In the genomic region with DNA sequence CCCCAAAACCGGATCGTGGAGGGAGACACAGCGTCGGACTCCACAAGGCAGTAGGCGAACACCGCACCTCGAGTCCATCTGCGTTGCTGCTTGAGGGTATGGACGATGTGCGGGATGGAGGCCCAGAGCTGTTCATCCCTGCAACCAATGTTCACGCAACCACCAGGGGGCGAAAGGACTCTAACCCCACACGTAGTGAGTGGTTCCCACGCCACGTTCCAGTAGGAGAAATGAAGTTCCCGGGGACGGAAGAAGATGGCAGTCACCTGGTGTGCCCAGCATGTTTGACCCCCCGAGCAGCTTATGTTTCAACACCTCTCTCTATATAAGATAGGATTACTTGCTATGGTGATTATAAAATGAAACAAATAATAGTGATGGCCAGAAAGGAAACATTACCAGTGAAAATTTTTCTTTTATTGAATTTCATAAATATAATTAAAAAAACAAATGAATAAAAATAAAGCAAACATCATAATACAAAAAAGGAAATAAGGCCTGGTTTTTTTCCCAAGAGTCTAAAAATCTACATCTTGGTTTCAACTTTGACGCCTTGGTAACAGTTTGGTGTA, we compare ENCODE assay signal across 8 cellular contexts.
DNase-seq lines count a peak whose midpoint lies in the region; ATAC-seq, FAIRE-seq and TF ChIP-seq lines count a peak whose summit lies in the region.

No MANE protein-coding gene starts in this region.

- no peak overlapping the region for H2AFZ ChIP-seq in astrocyte (ENCODE audit: low read depth, low read length)

- ATAC-seq in activated T-helper 17 cell treated with anti-CD3 and anti-CD28 coated beads, Interleukin-2, amount 50 U/mL, for 72 hours (replicated peaks): no peak
- ATAC-seq in HG03097 (IDR thresholded peaks at IDR 0.05; ENCODE audit: low FRiP score, unreplicated experiment): no peak

- TF ChIP-seq CTCF in astrocyte (IDR thresholded peaks at IDR 0.05; ENCODE audit: insufficient read depth, low read depth, low read length): peak; percentile 66

- H3K27me3 ChIP-seq in astrocyte (ENCODE audit: insufficient read depth, low read length) (peaks cover 18% of the 10 kb centered on the region), skeletal muscle satellite cell (ENCODE audit: control insufficient read depth, insufficient read depth, low read length) (peaks cover 9% of the 10 kb centered on the region)

- no peaks in the 10 kb centered on the region for H3K4me1 Mint-ChIP-seq in astrocyte (ENCODE audit: low read depth, unreplicated experiment)
- no peaks in the 10 kb centered on the region for H3K4me1 Mint-ChIP-seq in activated T-helper 17 cell treated with anti-CD3 and anti-CD28 coated beads, Interleukin-2, amount 50 U/mL, for 72 hours

- no peaks in the 10 kb centered on the region for H3K36me3 ChIP-seq in astrocyte (ENCODE audit: insufficient read depth, low read length)
- no peaks in the 10 kb centered on the region for H3K36me3 ChIP-seq in skeletal muscle satellite cell (ENCODE audit: insufficient read depth, low read length)

- H3K79me2 ChIP-seq in astrocyte (ENCODE audit: insufficient read depth, low read length): no peaks in the 10 kb centered on the region

- H3K36me3 Mint-ChIP-seq in astrocyte (ENCODE audit: low read depth, unreplicated experiment): no peaks in the 10 kb centered on the region
- H3K36me3 Mint-ChIP-seq in activated T-helper 17 cell treated with anti-CD3 and anti-CD28 coated beads, Interleukin-2, amount 50 U/mL, for 72 hours (ENCODE audit: low read depth): no peaks in the 10 kb centered on the region

- no peak overlapping the region for H3K4me2 ChIP-seq in astrocyte (ENCODE audit: low read length)
- peak overlapping the region; percentile 45 for H3K4me2 ChIP-seq in skeletal muscle satellite cell (ENCODE audit: low read length)

- H3K4me1 ChIP-seq in astrocyte (ENCODE audit: insufficient read depth, low read length): no peaks in the 10 kb centered on the region
- H3K4me1 ChIP-seq in skeletal muscle satellite cell (ENCODE audit: control insufficient read depth, insufficient read depth, low read length): no peaks in the 10 kb centered on the region

- H3K9me3 ChIP-seq in astrocyte (ENCODE audit: insufficient read depth, low read depth, low read length) (no peaks in the 10 kb centered on the region), skeletal muscle satellite cell (replicated peaks; ENCODE audit: low read length) (no peaks in the 10 kb centered on the region)

- H3K4me3 ChIP-seq in astrocyte (ENCODE audit: insufficient read depth, low read depth, low read length) (no peak overlapping the region), skeletal muscle satellite cell (ENCODE audit: low read length) (no peak overlapping the region)

- no peak overlapping the region for H3K27ac Mint-ChIP-seq in astrocyte (ENCODE audit: unreplicated experiment)
- H3K27ac Mint-ChIP-seq in activated T-helper 17 cell treated with anti-CD3 and anti-CD28 coated beads, Interleukin-2, amount 50 U/mL, for 72 hours: no peak overlapping the region

- TF ChIP-seq RAD21 in Ishikawa (IDR thresholded peaks at IDR 0.05; ENCODE audit: low read depth): peak; percentile 86

- H3K27ac ChIP-seq in astrocyte (ENCODE audit: low read depth, low read length): no peak overlapping the region

- peaks cover 39% of the 10 kb centered on the region for H3K27me3 Mint-ChIP-seq in astrocyte (ENCODE audit: low read depth, unreplicated experiment)
- peaks cover 33% of the 10 kb centered on the region for H3K27me3 Mint-ChIP-seq in activated T-helper 17 cell treated with anti-CD3 and anti-CD28 coated beads, Interleukin-2, amount 50 U/mL, for 72 hours

- DNase-seq in DMS153 (lab: John Stamatoyannopoulos, UW) (peak; percentile 50), SHP77 treated with DMSO at 0.1 percent for 48 hours (lab: John Stamatoyannopoulos, UW) (peak; percentile 63), astrocyte (ENCODE audit: low read depth) (peak; percentile 46), hepatic stellate cell (ENCODE audit: low spot score) (peak; percentile 76)

- H3K9me3 Mint-ChIP-seq in astrocyte (ENCODE audit: unreplicated experiment): no peaks in the 10 kb centered on the region
- no peaks in the 10 kb centered on the region for H3K9me3 Mint-ChIP-seq in activated T-helper 17 cell treated with anti-CD3 and anti-CD28 coated beads, Interleukin-2, amount 50 U/mL, for 72 hours

- no peak for TF ChIP-seq EP300 in Ishikawa (IDR thresholded peaks at IDR 0.05; ENCODE audit: borderline replicate concordance)

- H3K4me3 Mint-ChIP-seq in astrocyte (ENCODE audit: unreplicated experiment): no peak overlapping the region
- H3K4me3 Mint-ChIP-seq in activated T-helper 17 cell treated with anti-CD3 and anti-CD28 coated beads, Interleukin-2, amount 50 U/mL, for 72 hours: no peak overlapping the region

- H3K9ac ChIP-seq in astrocyte (ENCODE audit: low read length) (no peak overlapping the region), skeletal muscle satellite cell (ENCODE audit: low read depth, low read length) (no peak overlapping the region)

- peak; percentile 71 for FAIRE-seq in astrocyte (lab: Jason Lieb, UNC)

- no peaks in the 10 kb centered on the region for H4K20me1 ChIP-seq in astrocyte (ENCODE audit: insufficient read depth, low read length)

TF ChIP-seq in Ishikawa, 13 proteins besides CTCF, POLR2A, EP300 and RAD21:
- TF ChIP-seq EGR1 (IDR thresholded peaks at IDR 0.05) (no peak), FOXM1 (IDR thresholded peaks at IDR 0.05; ENCODE audit: borderline replicate concordance, low read depth) (no peak), CEBPB (IDR thresholded peaks at IDR 0.05) (no peak), TEAD4 (IDR thresholded peaks at IDR 0.05) (no peak), TAF1 (IDR thresholded peaks at IDR 0.05; ENCODE audit: low read depth) (no peak), ZBTB7A (IDR thresholded peaks at IDR 0.05; ENCODE audit: low read depth) (no peak), YY1 (IDR thresholded peaks at IDR 0.05; ENCODE audit: low read depth) (0 out of 2 replicates have a peak, but pooled peaks have one; percentile 45), NFIC (IDR thresholded peaks at IDR 0.05) (no peak), TCF12 (IDR thresholded peaks at IDR 0.05; ENCODE audit: low read depth) (no peak), USF1 (IDR thresholded peaks at IDR 0.05) (no peak), CREB1 (IDR thresholded peaks at IDR 0.05; ENCODE audit: low read depth) (no peak)
- TF ChIP-seq, protein P1, sequence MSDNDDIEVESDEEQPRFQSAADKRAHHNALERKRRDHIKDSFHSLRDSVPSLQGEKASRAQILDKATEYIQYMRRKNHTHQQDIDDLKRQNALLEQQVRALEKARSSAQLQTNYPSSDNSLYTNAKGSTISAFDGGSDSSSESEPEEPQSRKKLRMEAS (IDR thresholded peaks at IDR 0.05): peak; percentile 50; the same call in 1 of the 2 replicates
- TF ChIP-seq, protein P2, sequence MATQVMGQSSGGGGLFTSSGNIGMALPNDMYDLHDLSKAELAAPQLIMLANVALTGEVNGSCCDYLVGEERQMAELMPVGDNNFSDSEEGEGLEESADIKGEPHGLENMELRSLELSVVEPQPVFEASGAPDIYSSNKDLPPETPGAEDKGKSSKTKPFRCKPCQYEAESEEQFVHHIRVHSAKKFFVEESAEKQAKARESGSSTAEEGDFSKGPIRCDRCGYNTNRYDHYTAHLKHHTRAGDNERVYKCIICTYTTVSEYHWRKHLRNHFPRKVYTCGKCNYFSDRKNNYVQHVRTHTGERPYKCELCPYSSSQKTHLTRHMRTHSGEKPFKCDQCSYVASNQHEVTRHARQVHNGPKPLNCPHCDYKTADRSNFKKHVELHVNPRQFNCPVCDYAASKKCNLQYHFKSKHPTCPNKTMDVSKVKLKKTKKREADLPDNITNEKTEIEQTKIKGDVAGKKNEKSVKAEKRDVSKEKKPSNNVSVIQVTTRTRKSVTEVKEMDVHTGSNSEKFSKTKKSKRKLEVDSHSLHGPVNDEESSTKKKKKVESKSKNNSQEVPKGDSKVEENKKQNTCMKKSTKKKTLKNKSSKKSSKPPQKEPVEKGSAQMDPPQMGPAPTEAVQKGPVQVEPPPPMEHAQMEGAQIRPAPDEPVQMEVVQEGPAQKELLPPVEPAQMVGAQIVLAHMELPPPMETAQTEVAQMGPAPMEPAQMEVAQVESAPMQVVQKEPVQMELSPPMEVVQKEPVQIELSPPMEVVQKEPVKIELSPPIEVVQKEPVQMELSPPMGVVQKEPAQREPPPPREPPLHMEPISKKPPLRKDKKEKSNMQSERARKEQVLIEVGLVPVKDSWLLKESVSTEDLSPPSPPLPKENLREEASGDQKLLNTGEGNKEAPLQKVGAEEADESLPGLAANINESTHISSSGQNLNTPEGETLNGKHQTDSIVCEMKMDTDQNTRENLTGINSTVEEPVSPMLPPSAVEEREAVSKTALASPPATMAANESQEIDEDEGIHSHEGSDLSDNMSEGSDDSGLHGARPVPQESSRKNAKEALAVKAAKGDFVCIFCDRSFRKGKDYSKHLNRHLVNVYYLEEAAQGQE (IDR thresholded peaks at IDR 0.05; ENCODE audit: low read depth): no peak
